In the genomic region with DNA sequence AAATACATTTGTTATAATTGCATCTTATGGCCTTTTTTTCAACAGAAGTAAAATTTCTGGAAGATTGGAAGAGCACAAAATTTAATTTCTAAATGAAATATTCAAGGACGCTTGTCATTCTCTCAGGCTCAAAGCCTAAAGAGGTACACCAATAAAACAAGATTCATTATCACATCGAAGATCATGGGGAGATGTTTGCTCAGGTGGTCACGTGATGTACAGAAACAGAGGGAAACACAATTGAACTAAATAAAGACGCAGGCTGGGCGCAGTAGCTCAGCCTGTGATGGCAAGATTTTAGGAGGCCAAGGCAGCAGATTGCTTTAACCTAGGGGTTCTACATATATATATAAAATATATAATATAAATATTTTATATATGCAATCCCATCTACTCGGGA, we compare ENCODE assay signal across 24 cellular contexts. TPM values are rescaled to one million over a fixed set of nuclear protein-coding genes. Genes with fewer than 3 reads are reported as not detected.
DNase-seq lines count a peak whose midpoint lies in the region; ATAC-seq, FAIRE-seq and TF ChIP-seq lines count a peak whose summit lies in the region.
"Had no signal": no experiment of that assay in that cellular context is flagged by ENCODE, and none has a peak within 500 bp of the region (broad histone marks: within the 10 kb centered on the region; RNA-seq: fewer than 3 reads in every experiment).

No MANE protein-coding gene starts in this region.

- TF ChIP-seq CTCF in HepG2 (CRISPR knock-in tag; IDR thresholded peaks at IDR 0.05) (no peak), right lobe of liver (IDR thresholded peaks at IDR 0.05) (no peak), GM12878 (IDR thresholded peaks at IDR 0.05 in 2 of 3, conservative IDR thresholded peaks at IDR 0.05 in 1 of 3; ENCODE audit: control insufficient read depth in 2 of 3, extremely low read depth in 1 of 3, insufficient read depth in 1 of 3, low read depth in 3 of 3, low read length in 3 of 3) (no peak)

- H3K9ac ChIP-seq in HepG2 (ENCODE audit: insufficient read depth, low read depth, low read length) (no peak overlapping the region), GM12878 (ENCODE audit: control insufficient read depth, insufficient read depth, low read length) (no peak overlapping the region)
- H3K9ac ChIP-seq: BLaER1 treated with 17β-estradiol and CSF1 and Interleukin-3, amounts not matched to agents 10 nM and 100 nM had no signal

- POLR2A ChIA-PET in HepG2 (lab: Yijun Ruan, JAX) = no interaction called here
- POLR2A ChIA-PET in GM12878 (lab: Charles Lee) = no interaction called here

- TF ChIP-seq POLR2A in HepG2 (IDR thresholded peaks at IDR 0.05; ENCODE audit: insufficient read depth in 1 of 2, low read depth in 2 of 2, low read length in 2 of 2) (no peak), right lobe of liver (IDR thresholded peaks at IDR 0.05) (no peak), GM12878 (IDR thresholded peaks at IDR 0.05; ENCODE audit: low read depth, low read length) (no peak)

- BruUV-seq in HepG2 (replicated peaks; lab: Mats Ljungman, UMichigan) (no TSS peak), GM12878 (replicated peaks; lab: Mats Ljungman, UMichigan) (no TSS peak)

- CTCF ChIA-PET in HepG2 (lab: Yijun Ruan, JAX; ENCODE audit: low intra/inter-chr PET ratio, low total read pairs) (no interaction called here), GM12878 (lab: Yijun Ruan, JAX) (no interaction called here)

- TF ChIP-seq EP300 in HepG2 (IDR thresholded peaks at IDR 0.05; ENCODE audit: low read depth in 2 of 2, low read length in 2 of 2) (no peak), HepG2 (CRISPR knock-in tag; IDR thresholded peaks at IDR 0.05; ENCODE audit: borderline replicate concordance) (no peak), GM12878 (IDR thresholded peaks at IDR 0.05; ENCODE audit: borderline replicate concordance in 1 of 2, control insufficient read depth in 1 of 2, low read depth in 2 of 2, low read length in 2 of 2) (no peak)

- no peaks in the 10 kb centered on the region for H4K20me1 ChIP-seq in HepG2 (ENCODE audit: insufficient read depth, low read length)
- H4K20me1 ChIP-seq in GM12878 (ENCODE audit: control insufficient read depth, insufficient read depth) = no peaks in the 10 kb centered on the region
- H4K20me1 ChIP-seq: BLaER1 treated with 17β-estradiol and CSF1 and Interleukin-3, amounts not matched to agents 10 nM and 100 nM had no signal

- H3K27me3 ChIP-seq in HepG2 (ENCODE audit: control insufficient read depth in 1 of 2, insufficient read depth in 2 of 2, low read length in 2 of 2) = no peaks in the 10 kb centered on the region
- H3K27me3 ChIP-seq in right lobe of liver = no peaks in the 10 kb centered on the region
- no peaks in the 10 kb centered on the region for H3K27me3 ChIP-seq in GM12878 (replicated peaks in 1 of 2; ENCODE audit: control insufficient read depth in 2 of 2, insufficient read depth in 2 of 2, low read length in 1 of 2)
- H3K27me3 ChIP-seq: BE2C; BLaER1 treated with 17β-estradiol and CSF1 and Interleukin-3, amounts not matched to agents 10 nM and 100 nM had no signal

- DNase-seq in HepG2 (ENCODE audit: low spot score) (no peak), right lobe of liver (no peak), NCI-H146 (lab: John Stamatoyannopoulos, UW) (peak; percentile 40), GM12878 (ENCODE audit: low read depth, low spot score) (no peak)
- DNase-seq: ACHN; AML-193; BE2C; CD4-positive, alpha-beta T cell; CD8-positive, alpha-beta memory T cell; DMS 273 treated with DMSO at 0.1 percent for 48 hours; DMS79; EL; GDM1; GOT3; HFFc6 had no signal

- TF ChIP-seq RAD21 in HepG2 (CRISPR knock-in tag; IDR thresholded peaks at IDR 0.05) = no peak
- no peak for TF ChIP-seq RAD21 in GM12878 (IDR thresholded peaks at IDR 0.05; ENCODE audit: insufficient read depth, low read depth, low read length)

- in situ Hi-C loops in HepG2 (cut with HindIII; ENCODE audit: extremely low pct_ligation_motif_present, low pct_unique_long_range_greater_than_20kb) (no loop called here), GM12878 (cut with MboI) (loop anchor here (10.0 kb wide), 1 partner anchor 506 kb away; no protein-coding TSS in a partner anchor)

- H2AFZ ChIP-seq in HepG2 (ENCODE audit: low read length) (no peak overlapping the region), GM12878 (ENCODE audit: control insufficient read depth, low read depth, low read length) (no peak overlapping the region)

- SMC1A ChIA-PET in GM12878 (lab: Charles Lee; ENCODE audit: uncharacterized antibody, unreplicated experiment) = no interaction called here

- intact Hi-C loops in HepG2 (cut with micrococcal nuclease; ENCODE audit: unreplicated experiment) (no loop called here), right lobe of liver (cut with DNase I) (no loop called here), GM12878 (cut with micrococcal nuclease; ENCODE audit: unreplicated experiment) (no loop called here)

- 41% methylated on average over 6 of the region's 6 CpGs for WGBS in HepG2 (ENCODE audit: low lambda C conversion rate)
- WGBS in right lobe of liver (ENCODE audit: insufficient coverage, low coverage, low lambda C conversion rate, missing lambda C conversion rate) = 82% methylated on average over 6 of the region's 6 CpGs
- 55% methylated on average over 6 of the region's 6 CpGs for WGBS in GM12878 (ENCODE audit: insufficient coverage, insufficient replicate concordance, low lambda C conversion rate, missing lambda C conversion rate)

- H3K27ac ChIP-seq in HepG2 (ENCODE audit: extremely low read length, insufficient read depth, low read length) = no peak overlapping the region
- no peak overlapping the region for H3K27ac ChIP-seq in right lobe of liver
- H3K27ac ChIP-seq in GM12878 (ENCODE audit: control insufficient read depth, insufficient read depth) = no peak overlapping the region
- H3K27ac ChIP-seq: BLaER1 treated with 17β-estradiol and CSF1 and Interleukin-3, amounts not matched to agents 10 nM and 100 nM had no signal

- H3K36me3 ChIP-seq in HepG2 (replicated peaks in 1 of 2; ENCODE audit: control insufficient read depth in 1 of 2, insufficient read depth in 2 of 2, low read length in 2 of 2) (no peaks in the 10 kb centered on the region), right lobe of liver (no peaks in the 10 kb centered on the region), GM12878 (ENCODE audit: control insufficient read depth in 2 of 2, insufficient read depth in 2 of 2, low read length in 1 of 2) (no peaks in the 10 kb centered on the region)
- H3K36me3 ChIP-seq: BE2C; BLaER1 treated with 17β-estradiol and CSF1 and Interleukin-3, amounts not matched to agents 10 nM and 100 nM; HAP-1 had no signal

- RAD21 ChIA-PET in GM12878 (lab: Charles Lee; ENCODE audit: unreplicated experiment) = no interaction called here

- H3K4me3 ChIP-seq in HepG2 (replicated peaks in 1 of 3; ENCODE audit: insufficient read depth in 1 of 3, low read depth in 2 of 3, low read length in 3 of 3) (no peak overlapping the region), right lobe of liver (no peak overlapping the region), GM12878 (no peak overlapping the region)
- H3K4me3 ChIP-seq: BLaER1 treated with 17β-estradiol and CSF1 and Interleukin-3, amounts not matched to agents 10 nM and 100 nM; HAP-1 had no signal

- FAIRE-seq in HepG2 (lab: Jason Lieb, UNC) = no peak
- no peak for FAIRE-seq in GM12878 (lab: Jason Lieb, UNC)
- FAIRE-seq: D721Med, GM12891, GM18507, H54 had no signal

- ATAC-seq in HepG2 (no peak), right lobe of liver (no peak), GM12878 (no peak), HG03571 (IDR thresholded peaks at IDR 0.05; ENCODE audit: unreplicated experiment) (no peak), HG03196 (IDR thresholded peaks at IDR 0.05; ENCODE audit: unreplicated experiment) (no peak), GM19452 (IDR thresholded peaks at IDR 0.05; ENCODE audit: unreplicated experiment) (no peak)

- H3K79me2 ChIP-seq in HepG2 (ENCODE audit: insufficient read depth, low read length) = no peaks in the 10 kb centered on the region
- no peaks in the 10 kb centered on the region for H3K79me2 ChIP-seq in GM12878 (ENCODE audit: control insufficient read depth, insufficient read depth, low read length)

- no peaks in the 10 kb centered on the region for H3K9me3 ChIP-seq in HepG2 (ENCODE audit: low read length)
- no peaks in the 10 kb centered on the region for H3K9me3 ChIP-seq in right lobe of liver
- H3K9me3 ChIP-seq in GM12878 (replicated peaks; ENCODE audit: control insufficient read depth, insufficient read depth, low read length) = no peaks in the 10 kb centered on the region
- H3K9me3 ChIP-seq: BE2C; BLaER1 treated with 17β-estradiol and CSF1 and Interleukin-3, amounts not matched to agents 10 nM and 100 nM; HAP-1 had no signal

- peaks cover 9% of the 10 kb centered on the region; the same call in 1 of the 2 replicates for H3K4me1 ChIP-seq in HepG2 (ENCODE audit: insufficient read depth, low read length)
- no peaks in the 10 kb centered on the region for H3K4me1 ChIP-seq in right lobe of liver
- H3K4me1 ChIP-seq in GM12878 (ENCODE audit: control insufficient read depth, insufficient read depth, low read length) = no peaks in the 10 kb centered on the region
- H3K4me1 ChIP-seq: BE2C, HAP-1 had no signal

- H3K4me2 ChIP-seq in HepG2 (ENCODE audit: low read depth, low read length) (no peak overlapping the region), GM12878 (ENCODE audit: control insufficient read depth, insufficient read depth) (no peak overlapping the region)
- H3K4me2 ChIP-seq: BLaER1 treated with 17β-estradiol and CSF1 and Interleukin-3, amounts not matched to agents 10 nM and 100 nM had no signal

RNA-seq across cellular contexts. Expression of gene TMEM254, which starts 37.3 kb away (rescaled TPM):
- total RNA-seq in HepG2 (2016; rRNA removed; fragmentation: Illumina TruSeq; extraction: Trizol) (8.4 and 11.2 TPM in 2 replicates), right lobe of liver (10 to 100 TPM; 18.1 to 33.7 (median 30.8) TPM), GM12878 (2014; rRNA removed) (8.9 and 9.4 TPM in 2 replicates), GM12878 (2014; rRNA removed; fragmentation: Illumina TruSeq; extraction: Trizol) (5.6 and 7.4 TPM in 2 replicates), GM12878 (2021) (6.8 and 8.2 TPM in 2 replicates)
- total RNA-seq in HepG2 (2016; cell fraction: cytosol; rRNA removed; fragmentation: Illumina TruSeq; extraction: Trizol; ENCODE audit: low read depth) = 1.9 and 3.5 TPM in 2 replicates
- 9.0 and 11.1 TPM in 2 replicates for total RNA-seq in HepG2 (2016; cell fraction: insoluble cytoplasmic fraction; rRNA removed; fragmentation: Illumina TruSeq; extraction: Trizol)
- 5.3 and 8.2 TPM in 2 replicates for total RNA-seq in HepG2 (2016; cell fraction: membrane; rRNA removed; fragmentation: Illumina TruSeq; extraction: Trizol)
- 11.5 and 12.9 TPM in 2 replicates for total RNA-seq in HepG2 (2016; cell fraction: nucleus; rRNA removed; fragmentation: Illumina TruSeq; extraction: Trizol)
- polyA plus RNA-seq in HepG2 (2011; rRNA removed) (30.7 and 39.0 TPM in 2 replicates), GM12878 (2011; rRNA removed) (29.0 and 34.6 TPM in 2 replicates), GM12878 (2014; fragmentation: Illumina TruSeq; extraction: Trizol) (14.8 and 15.8 TPM in 2 replicates), GM12878 (2014; fragmentation: Nextera tagmentation; extraction: Ambion mirVana) (10 to 100 TPM; 11.5 to 15.5 TPM), GM12878 (2014; rRNA removed) (10.4 and 10.6 TPM in 2 replicates), GM12878 (2016; fragmentation: Nextera tagmentation; extraction: Ambion mirVana) (10 to 100 TPM; 17.9 to 19.3 TPM)
- polyA plus RNA-seq in HepG2 (2011; cell fraction: cytosol; rRNA removed) = 29.5 and 30.9 TPM in 2 replicates
- 13.9 and 15.1 TPM in 2 replicates for polyA plus RNA-seq in HepG2 (2011; cell fraction: nucleus; rRNA removed)
- polyA plus RNA-seq in HepG2 (2012) = 11.6 and 17.3 TPM in 2 replicates
- polyA plus RNA-seq in HepG2 (2016; cell fraction: cytosol; fragmentation: Illumina TruSeq; extraction: Trizol; ENCODE audit: low read depth) = 3.6 and 5.2 TPM in 2 replicates
- 15.9 and 17.4 TPM in 2 replicates for polyA plus RNA-seq in HepG2 (2016; cell fraction: insoluble cytoplasmic fraction; fragmentation: Illumina TruSeq; extraction: Trizol; ENCODE audit: low read depth)
- 8.0 and 8.5 TPM in 2 replicates for polyA plus RNA-seq in HepG2 (2016; cell fraction: membrane; fragmentation: Illumina TruSeq; extraction: Trizol; ENCODE audit: low read depth)
- polyA plus RNA-seq in HepG2 (2016; cell fraction: nucleus; fragmentation: Illumina TruSeq; extraction: Trizol; ENCODE audit: insufficient read depth, low read depth) = 28.7 and 29.3 TPM in 2 replicates
- 19.7 and 51.1 TPM in 2 replicates for polyA minus RNA-seq in HepG2 (2011; rRNA and poly(A)+ RNA removed; ENCODE audit: low replicate concordance)
- 10.8 and 10.9 TPM in 2 replicates for polyA minus RNA-seq in HepG2 (2011; cell fraction: cytosol; rRNA and poly(A)+ RNA removed)
- 9.6 and 13.9 TPM in 2 replicates for polyA minus RNA-seq in HepG2 (2011; cell fraction: nucleus; rRNA and poly(A)+ RNA removed)
- total RNA-seq in GM12878 (2013; cell fraction: nucleolus; rRNA removed) = 13.9 and 14.8 TPM in 2 replicates
- 7.0 TPM for polyA plus RNA-seq in GM12878 (2011; ENCODE audit: low read depth)
- 23.3 and 24.2 TPM in 2 replicates for polyA plus RNA-seq in GM12878 (2011; cell fraction: cytosol; rRNA removed)
- polyA plus RNA-seq in GM12878 (2011; cell fraction: nucleus; rRNA removed) = 9.5 and 12.7 TPM in 2 replicates
- 9.8 and 12.9 TPM in 2 replicates for polyA plus RNA-seq in GM12878 (2012)
- polyA minus RNA-seq in GM12878 (2011; rRNA and poly(A)+ RNA removed) = 14.2 and 16.5 TPM in 2 replicates
- polyA minus RNA-seq in GM12878 (2011; cell fraction: cytosol; rRNA and poly(A)+ RNA removed) = 1.9 and 2.4 TPM in 2 replicates
- polyA minus RNA-seq in GM12878 (2011; cell fraction: nucleus; rRNA and poly(A)+ RNA removed) = 3.4 and 3.8 TPM in 2 replicates

Comparison
In these comparisons a context has a peak if more than half of its experiments do, and no peak if none do; other contexts are left out.
1. Of the 75 proteins assayed by ChIP-seq in both HepG2 and GM12878: peak only in HepG2: none; only in GM12878: RAD51; in both: none; in neither: 73; mixed calls (peak in some experiments, not most) for 1.